28 cellular contexts compared by ENCODE assay signal in the genomic region with DNA sequence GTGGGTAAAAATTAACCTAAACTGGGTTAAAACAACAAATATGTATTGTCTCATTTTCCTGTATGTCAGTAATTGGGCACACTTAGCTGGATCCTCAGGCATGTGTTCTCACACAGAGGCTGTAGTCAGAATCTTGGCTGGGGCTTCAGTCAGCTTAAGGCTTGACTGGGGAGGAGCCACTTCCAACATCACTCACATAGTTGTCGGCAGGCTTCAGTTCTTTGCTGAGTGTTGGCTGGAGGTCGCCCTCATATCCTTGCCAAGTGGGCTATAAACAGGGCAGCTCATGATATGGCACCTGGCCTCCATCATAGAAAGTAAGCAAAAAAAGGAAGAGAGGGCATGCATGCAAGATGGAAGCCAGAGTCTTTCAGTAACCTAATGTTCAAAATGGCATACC.
"Had no signal": no experiment of that assay in that cellular context is flagged by ENCODE, and none has a peak within 500 bp of the region (broad histone marks: within the 10 kb centered on the region; RNA-seq: fewer than 3 reads in every experiment).

No MANE protein-coding gene starts in this region.

- H3K27me3 Mint-ChIP-seq: activated B cell treated with CpG ODN at 0.5 μM for 24 hours; activated CD4-positive, alpha-beta T cell treated with anti-CD3 and anti-CD28 coated beads, Interleukin-2, amount 10 ng/mL, durations not matched to agents 24 days and 14 days; activated CD8-positive, alpha-beta memory T cell treated with anti-CD3 and anti-CD28 coated beads, Interleukin-2, amount 10 ng/mL, durations not matched to agents 7 days and 5 days; activated naive CD8-positive, alpha-beta T cell treated with anti-CD3 and anti-CD28 coated beads, Interleukin-2, amount 50 U/mL, for 24 hours; T-helper 17 cell had no signal

- H3K4me3 Mint-ChIP-seq: activated B cell treated with CpG ODN at 0.5 μM for 24 hours; activated CD4-positive, alpha-beta T cell treated with anti-CD3 and anti-CD28 coated beads, Interleukin-2, amount 10 ng/mL, durations not matched to agents 24 days and 14 days; activated CD8-positive, alpha-beta memory T cell treated with anti-CD3 and anti-CD28 coated beads, Interleukin-2, amount 10 ng/mL, durations not matched to agents 7 days and 5 days; activated naive CD8-positive, alpha-beta T cell treated with anti-CD3 and anti-CD28 coated beads, Interleukin-2, amount 50 U/mL, for 24 hours; activated T-cell treated with anti-CD3 and anti-CD28 coated beads, Interleukin-2, amount 50 U/mL, for 4 hours; T-helper 17 cell had no signal

- H3K4me1 ChIP-seq: ascending aorta, body of pancreas, SJSA1 had no signal

- DNase-seq: activated B cell treated with CpG ODN at 0.5 μM for 24 hours; activated CD4-positive, alpha-beta T cell treated with anti-CD3 and anti-CD28 coated beads for 1 hour; activated CD4-positive, alpha-beta T cell treated with anti-CD3 and anti-CD28 coated beads, Interleukin-2, amount 10 ng/mL, durations not matched to agents 24 days and 14 days; activated CD4-positive, alpha-beta T cell treated with anti-CD3 and anti-CD28 coated beads, Interleukin-2, amount 50 U/mL, for 48 hours; activated CD8-positive, alpha-beta memory T cell treated with anti-CD3 and anti-CD28 coated beads, Interleukin-2, amount 10 ng/mL, durations not matched to agents 7 days and 5 days; activated effector memory CD4-positive, alpha-beta T cell treated with anti-CD3 and anti-CD28 coated beads, Interleukin-2, amount 50 U/mL, for 16 hours; activated naive CD4-positive, alpha-beta T cell treated with Interleukin-2 at 50 U/mL for 16 hours; activated naive CD8-positive, alpha-beta T cell treated with anti-CD3 and anti-CD28 coated beads, Interleukin-2, amount 50 U/mL, for 24 hours; activated T-cell treated with anti-CD3 and anti-CD28 coated beads, Interleukin-2, amount 50 U/mL, for 4 hours; amniotic stem cell; body of pancreas; MM.1S; NCI-H1105; NCI-H1436; NCI-H187; NCI-H2081; NCI-H510A treated with DMSO at 0.1 percent for 48 hours; NCI-H69; NK-92 treated with Interleukin-12 subunit alpha and Interleukin-12 subunit beta, amount 100 ng/mL, for 24 hours; OCI-M1; RPMI8226; SHP77; T-helper 17 cell; T-helper 9 cell had no signal

- H3K27ac ChIP-seq: ascending aorta, body of pancreas, SJSA1 had no signal

- H3K4me1 Mint-ChIP-seq: activated B cell treated with CpG ODN at 0.5 μM for 24 hours; activated CD4-positive, alpha-beta T cell treated with anti-CD3 and anti-CD28 coated beads, Interleukin-2, amount 10 ng/mL, durations not matched to agents 24 days and 14 days; activated CD8-positive, alpha-beta memory T cell treated with anti-CD3 and anti-CD28 coated beads, Interleukin-2, amount 10 ng/mL, durations not matched to agents 7 days and 5 days; activated naive CD8-positive, alpha-beta T cell treated with anti-CD3 and anti-CD28 coated beads, Interleukin-2, amount 50 U/mL, for 24 hours; T-helper 17 cell had no signal

- H3K9me3 ChIP-seq: ascending aorta, body of pancreas, SJSA1 had no signal

- ATAC-seq: activated CD8-positive, alpha-beta memory T cell treated with anti-CD3 and anti-CD28 coated beads, Interleukin-2, amount 10 ng/mL, durations not matched to agents 7 days and 5 days; activated naive CD8-positive, alpha-beta T cell treated with anti-CD3 and anti-CD28 coated beads, Interleukin-2, amount 50 U/mL, for 24 hours; activated T-cell treated with anti-CD3 and anti-CD28 coated beads, Interleukin-2, amount 50 U/mL, for 4 hours; body of pancreas; Panc1; T-helper 17 cell had no signal

- H3K4me3 ChIP-seq: ascending aorta, body of pancreas, SJSA1 had no signal

- H3K27me3 ChIP-seq: ascending aorta, body of pancreas, SJSA1 had no signal

- H3K9me3 Mint-ChIP-seq: activated B cell treated with CpG ODN at 0.5 μM for 24 hours; activated CD4-positive, alpha-beta T cell treated with anti-CD3 and anti-CD28 coated beads, Interleukin-2, amount 10 ng/mL, durations not matched to agents 24 days and 14 days; activated naive CD4-positive, alpha-beta T cell treated with anti-CD3 and anti-CD28 coated beads, Interleukin-2, amount 50 U/mL, for 72 hours; activated naive CD8-positive, alpha-beta T cell treated with anti-CD3 and anti-CD28 coated beads, Interleukin-2, amount 50 U/mL, for 24 hours; activated T-cell treated with anti-CD3 and anti-CD28 coated beads, Interleukin-2, amount 50 U/mL, for 4 hours had no signal

- H3K27ac Mint-ChIP-seq: activated B cell treated with CpG ODN at 0.5 μM for 24 hours; activated CD4-positive, alpha-beta T cell treated with anti-CD3 and anti-CD28 coated beads, Interleukin-2, amount 10 ng/mL, durations not matched to agents 24 days and 14 days; activated CD8-positive, alpha-beta memory T cell treated with anti-CD3 and anti-CD28 coated beads, Interleukin-2, amount 10 ng/mL, durations not matched to agents 7 days and 5 days; activated naive CD4-positive, alpha-beta T cell treated with anti-CD3 and anti-CD28 coated beads, Interleukin-2, amount 50 U/mL, for 72 hours; activated naive CD8-positive, alpha-beta T cell treated with anti-CD3 and anti-CD28 coated beads, Interleukin-2, amount 50 U/mL, for 24 hours; T-helper 17 cell had no signal
